In the genomic region with DNA sequence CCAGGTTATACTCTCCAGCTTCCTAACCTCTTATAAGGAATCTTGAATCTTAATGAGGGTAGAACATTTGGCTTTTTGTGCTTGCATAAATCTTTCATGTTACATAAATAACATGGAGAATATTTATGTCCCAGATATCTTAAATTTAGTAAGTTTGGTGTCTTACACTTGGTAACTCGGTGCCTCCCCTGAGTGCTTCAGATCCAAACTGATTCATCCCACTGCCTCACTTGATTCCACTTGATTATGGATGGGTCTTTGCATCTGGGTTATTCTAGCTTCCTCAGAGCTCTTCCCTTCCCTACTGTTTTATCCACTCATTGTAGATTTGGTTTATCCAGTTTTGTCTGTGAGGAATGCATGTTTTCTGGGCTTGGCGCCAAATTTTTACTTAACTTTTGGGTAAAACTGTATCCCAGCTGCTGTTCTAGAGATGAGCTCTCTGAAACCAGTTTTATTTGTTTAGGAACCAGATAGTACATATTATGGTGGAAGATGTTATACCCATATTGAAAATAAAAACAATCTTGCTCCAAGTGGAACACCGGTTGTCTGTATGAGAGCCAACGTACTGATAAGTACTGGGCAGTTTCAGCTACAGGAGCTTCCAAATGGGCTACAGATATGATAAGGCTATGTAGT, we compare ENCODE assay signal across 9 cellular contexts.
A peak's percentile ranks its signal among the peaks of the same experiment; 100 is the strongest.
DNase-seq lines count a peak whose midpoint lies in the region; ATAC-seq lines count a peak whose summit lies in the region.
"Had no signal": no experiment of that assay in that cellular context is flagged by ENCODE, and none has a peak within 500 bp of the region (broad histone marks: within the 10 kb centered on the region; RNA-seq: fewer than 3 reads in every experiment).

No MANE protein-coding gene starts in this region.

- no peak for ATAC-seq in HG03460 (IDR thresholded peaks at IDR 0.05; ENCODE audit: unreplicated experiment)
- no peak for ATAC-seq in GM19452 (IDR thresholded peaks at IDR 0.05; ENCODE audit: unreplicated experiment)
- ATAC-seq in GM18870 (IDR thresholded peaks at IDR 0.05; ENCODE audit: unreplicated experiment): no peak
- ATAC-seq: stimulated activated effector memory CD8-positive, alpha-beta T cell treated with anti-CD3 and anti-CD28 coated beads, Interleukin-12 subunit alpha, Interleukin-12 subunit beta, amount 100 ng/mL, for 72 hours had no signal

- peak; percentile 69 for DNase-seq in EL
- peak; percentile 72 for DNase-seq in NCI-H2171 treated with DMSO at 0.1 percent for 48 hours (lab: John Stamatoyannopoulos, UW)
- peak; percentile 78 for DNase-seq in dedifferentiated amniotic fluid mesenchymal stem cell (ENCODE audit: extremely low spot score)
- DNase-seq in middle frontal gyrus (ENCODE audit: extremely low spot score, low spot score): peak; percentile 65
- no peak for DNase-seq in NOMO-1 treated with dmso at 0.1 percent for 144 hours (lab: John Stamatoyannopoulos, UW; ENCODE audit: unreplicated experiment)
